ENCODE assay signal across 1 cellular context in genomic region chr3:177816667-177817208, GRCh38.
A peak's percentile ranks its signal among the peaks of the same experiment; 100 is the strongest.
TF ChIP-seq lines count a peak whose summit lies in the region.

No MANE protein-coding gene starts in this region.

TF ChIP-seq in liver, 16 proteins besides CTCF, POLR2A, EP300 and RAD21 (continued from another document):
- no peak for TF ChIP-seq TAF1 (conservative IDR thresholded peaks at IDR 0.05)
- TF ChIP-seq HNF4G (IDR thresholded peaks at IDR 0.05): no peak
- no peak for TF ChIP-seq EGR1 (IDR thresholded peaks at IDR 0.05; ENCODE audit: low read depth in 2 of 2)
- no peak for TF ChIP-seq FOXA2 (IDR thresholded peaks at IDR 0.05)
- TF ChIP-seq FOXA1 (IDR thresholded peaks at IDR 0.05): no peak
- TF ChIP-seq GABPA (IDR thresholded peaks at IDR 0.05 in 1 of 2, conservative IDR thresholded peaks at IDR 0.05 in 1 of 2): no peak
- no peak for TF ChIP-seq MAX (IDR thresholded peaks at IDR 0.05)
- peak; percentile 46 for TF ChIP-seq YY1 (IDR thresholded peaks at IDR 0.05)
- TF ChIP-seq HNF4A (conservative IDR thresholded peaks at IDR 0.05): peak; percentile 21 to 26
- peak in 1 of 2 donors; percentile 13 for TF ChIP-seq RXRA (IDR thresholded peaks at IDR 0.05)
- no peak for TF ChIP-seq JUND (IDR thresholded peaks at IDR 0.05)
